Comparison of ENCODE assay signal across 11 cellular contexts in genomic region chr12:1811948-1812291, GRCh38. TPM values are rescaled to one million over a fixed set of nuclear protein-coding genes. Genes with fewer than 3 reads are reported as not detected.
DNase-seq lines count a peak whose midpoint lies in the region; ATAC-seq and TF ChIP-seq lines count a peak whose summit lies in the region.
"Had no signal": no experiment of that assay in that cellular context is flagged by ENCODE, and none has a peak within 500 bp of the region (broad histone marks: within the 10 kb centered on the region; RNA-seq: fewer than 3 reads in every experiment).

No MANE protein-coding gene starts in this region.

- peaks cover 97 to 100% (median 100%) of the 10 kb centered on the region in 10 experiments for H3K4me1 ChIP-seq in BLaER1 treated with 17β-estradiol and CSF1 and Interleukin-3, amounts not matched to agents 10 nM and 100 nM

- peak overlapping the region; percentile 91 to 100 (median 97) for H3K27ac ChIP-seq in BLaER1 treated with 17β-estradiol and CSF1 and Interleukin-3, amounts not matched to agents 10 nM and 100 nM

- H3K4me3 ChIP-seq in BLaER1 treated with 17β-estradiol and CSF1 and Interleukin-3, amounts not matched to agents 10 nM and 100 nM, result peak overlapping the region in 9 of 10 experiments; percentile 55 to 79 (median 68); a peak in 16 of 20 replicates
- H3K4me3 ChIP-seq in Jurkat, Clone E6-1 (ENCODE audit: low read length), result peak overlapping the region; percentile 42

- H3K27me3 Mint-ChIP-seq in chondrocyte (ENCODE audit: low read depth), result peaks cover 11% of the 10 kb centered on the region
- peaks cover 0 to 7% of the 10 kb centered on the region in 2 donors for H3K27me3 Mint-ChIP-seq in natural killer cell treated with Interleukin-12 subunit alpha and Interleukin-12 subunit beta and Interleukin-15 and Interleukin-18, amount 100 ng/mL, for 72 hours

- no peaks in the 10 kb centered on the region for H4K20me1 ChIP-seq in BLaER1 treated with 17β-estradiol and CSF1 and Interleukin-3, amounts not matched to agents 10 nM and 100 nM

- no peak overlapping the region for H3K4me3 Mint-ChIP-seq in chondrocyte (ENCODE audit: unreplicated experiment)
- H3K4me3 Mint-ChIP-seq in natural killer cell treated with Interleukin-12 subunit alpha and Interleukin-12 subunit beta and Interleukin-15 and Interleukin-18, amount 100 ng/mL, for 72 hours, result peak overlapping the region; percentile 71

- H3K9me3 ChIP-seq in BLaER1 treated with 17β-estradiol and CSF1 and Interleukin-3, amounts not matched to agents 10 nM and 100 nM (replicated peaks in 1 of 11), result no peaks in the 10 kb centered on the region

- DNase-seq in Jurkat, Clone E6-1 (ENCODE audit: low read depth, low spot score), result no peak
- DNase-seq in chondrocyte (ENCODE audit: low spot score) (no peak), GM10266 (ENCODE audit: extremely low spot score) (no peak), T1000 (lab: John Stamatoyannopoulos, UW) (no peak)
- DNase-seq in natural killer cell treated with Interleukin-12 subunit alpha and Interleukin-12 subunit beta and Interleukin-15 and Interleukin-18, amount 100 ng/mL, for 72 hours (ENCODE audit: low spot score), result no peak
- DNase-seq: NCI-H2171 treated with DMSO at 0.1 percent for 48 hours had no signal

- H3K36me3 ChIP-seq in BLaER1 treated with 17β-estradiol and CSF1 and Interleukin-3, amounts not matched to agents 10 nM and 100 nM, result peaks cover 0 to 15% (median 0%) of the 10 kb centered on the region in 11 experiments; a peak in 6 of 22 replicates

- H3K4me1 Mint-ChIP-seq in chondrocyte (ENCODE audit: low read depth), result peaks cover 32% of the 10 kb centered on the region
- peaks cover 18 to 32% of the 10 kb centered on the region in 2 donors for H3K4me1 Mint-ChIP-seq in natural killer cell treated with Interleukin-12 subunit alpha and Interleukin-12 subunit beta and Interleukin-15 and Interleukin-18, amount 100 ng/mL, for 72 hours (ENCODE audit: low read depth in 2 of 2)

- H3K9me3 Mint-ChIP-seq in chondrocyte (ENCODE audit: low read depth), result no peaks in the 10 kb centered on the region
- no peaks in the 10 kb centered on the region for H3K9me3 Mint-ChIP-seq in natural killer cell treated with Interleukin-12 subunit alpha and Interleukin-12 subunit beta and Interleukin-15 and Interleukin-18, amount 100 ng/mL, for 72 hours

- ATAC-seq in natural killer cell treated with Interleukin-12 subunit alpha and Interleukin-12 subunit beta and Interleukin-15 and Interleukin-18, amount 100 ng/mL, for 72 hours, result no peak
- ATAC-seq in GM21576 (IDR thresholded peaks at IDR 0.05; ENCODE audit: unreplicated experiment) (no peak), GM21390 (IDR thresholded peaks at IDR 0.05; ENCODE audit: unreplicated experiment) (no peak)

- no peaks in the 10 kb centered on the region for H3K36me3 Mint-ChIP-seq in chondrocyte (ENCODE audit: low read depth)
- no peaks in the 10 kb centered on the region for H3K36me3 Mint-ChIP-seq in natural killer cell treated with Interleukin-12 subunit alpha and Interleukin-12 subunit beta and Interleukin-15 and Interleukin-18, amount 100 ng/mL, for 72 hours

- H3K27me3 ChIP-seq in BLaER1 treated with 17β-estradiol and CSF1 and Interleukin-3, amounts not matched to agents 10 nM and 100 nM, result no peaks in the 10 kb centered on the region

- peak overlapping the region; percentile 8 for H3K27ac Mint-ChIP-seq in chondrocyte (ENCODE audit: unreplicated experiment)
- peak overlapping the region; percentile 53 to 77 for H3K27ac Mint-ChIP-seq in natural killer cell treated with Interleukin-12 subunit alpha and Interleukin-12 subunit beta and Interleukin-15 and Interleukin-18, amount 100 ng/mL, for 72 hours

- no peak for TF ChIP-seq CTCF in chondrocyte (IDR thresholded peaks at IDR 0.05)
- no peak for TF ChIP-seq CTCF in GM10266 (IDR thresholded peaks at IDR 0.05; ENCODE audit: control insufficient read depth, insufficient read depth, low read depth, missing control alignments)

- H3K4me2 ChIP-seq in BLaER1 treated with 17β-estradiol and CSF1 and Interleukin-3, amounts not matched to agents 10 nM and 100 nM, result peak overlapping the region; percentile 77 to 99 (median 97)

- peak overlapping the region; percentile 84 to 97 (median 92) for H3K9ac ChIP-seq in BLaER1 treated with 17β-estradiol and CSF1 and Interleukin-3, amounts not matched to agents 10 nM and 100 nM

RNA-seq across cellular contexts. Expression of gene LRTM2, which starts 8.4 kb away (rescaled TPM):
- polyA plus RNA-seq in Jurkat, Clone E6-1 (2012; ENCODE audit: insufficient read depth, insufficient read length), result not detected
- not detected in 3 replicates for total RNA-seq in chondrocyte
- not detected for total RNA-seq in natural killer cell treated with Interleukin-12 subunit alpha and Interleukin-12 subunit beta and Interleukin-15 and Interleukin-18, amount 100 ng/mL, for 72 hours
- total RNA-seq: lung microvascular endothelial cell, osteoblast had no signal
